11 cellular contexts compared by ENCODE assay signal in genomic region chr3:114144909-114145688, GRCh38. TPM values are rescaled to one million over a fixed set of nuclear protein-coding genes. Genes with fewer than 3 reads are reported as not detected.
DNase-seq lines count a peak whose midpoint lies in the region; ATAC-seq, FAIRE-seq and TF ChIP-seq lines count a peak whose summit lies in the region.
"Had no signal": no experiment of that assay in that cellular context is flagged by ENCODE, and none has a peak within 500 bp of the region (broad histone marks: within the 10 kb centered on the region; RNA-seq: fewer than 3 reads in every experiment).

No MANE protein-coding gene starts in this region.

- no peak overlapping the region for H2AFZ ChIP-seq in astrocyte (ENCODE audit: low read depth, low read length)

- no peak overlapping the region for H3K27ac Mint-ChIP-seq in astrocyte (ENCODE audit: unreplicated experiment)
- no peak overlapping the region for H3K27ac Mint-ChIP-seq in CD4-positive, alpha-beta memory T cell
- no peak overlapping the region for H3K27ac Mint-ChIP-seq in effector memory CD8-positive, alpha-beta T cell

- FAIRE-seq in astrocyte (lab: Jason Lieb, UNC) = peak; percentile 93

- peak overlapping the region; percentile 53 for H3K9ac ChIP-seq in astrocyte (ENCODE audit: low read length)

- CTCF ChIA-PET in CD4-positive, alpha-beta memory T cell (lab: Charles Lee; ENCODE audit: partially characterized antibody) = interaction anchor here (1.6 kb wide), 1 partner anchor 146 kb away, joined by 7 read pairs; no protein-coding TSS in a partner anchor

- H3K4me2 ChIP-seq in astrocyte (ENCODE audit: low read length) = peak overlapping the region; percentile 63

- ATAC-seq in HG02885 (IDR thresholded peaks at IDR 0.05; ENCODE audit: poor library complexity, unreplicated experiment) (peak; percentile 93), HG03175 (IDR thresholded peaks at IDR 0.05; ENCODE audit: unreplicated experiment) (no peak)
- no peak for ATAC-seq in effector memory CD8-positive, alpha-beta T cell (replicated peaks)

- peaks cover 23% of the 10 kb centered on the region for H3K4me1 ChIP-seq in astrocyte (ENCODE audit: insufficient read depth, low read length)
- no peaks in the 10 kb centered on the region for H3K4me1 ChIP-seq in CD4-positive, alpha-beta memory T cell (ENCODE audit: insufficient read depth, low read length)

- no peak overlapping the region for H3K4me3 ChIP-seq in astrocyte (ENCODE audit: insufficient read depth, low read depth, low read length)
- no peak overlapping the region for H3K4me3 ChIP-seq in CD4-positive, alpha-beta memory T cell (ENCODE audit: low read length in 2 of 2)

- H3K27ac ChIP-seq in astrocyte (ENCODE audit: low read depth, low read length) = peak overlapping the region; percentile 71
- H3K27ac ChIP-seq in CD4-positive, alpha-beta memory T cell (ENCODE audit: low read depth, low read length) = no peak overlapping the region
- H3K27ac ChIP-seq: neutrophil had no signal

- peaks cover 3% of the 10 kb centered on the region for H3K27me3 Mint-ChIP-seq in astrocyte (ENCODE audit: low read depth, unreplicated experiment)
- H3K27me3 Mint-ChIP-seq in CD4-positive, alpha-beta memory T cell = no peaks in the 10 kb centered on the region
- peaks cover 0 to 2% of the 10 kb centered on the region in 2 donors for H3K27me3 Mint-ChIP-seq in effector memory CD8-positive, alpha-beta T cell

- H3K9me3 Mint-ChIP-seq in astrocyte (ENCODE audit: unreplicated experiment) = no peaks in the 10 kb centered on the region
- H3K9me3 Mint-ChIP-seq in CD4-positive, alpha-beta memory T cell = no peaks in the 10 kb centered on the region
- H3K9me3 Mint-ChIP-seq in effector memory CD8-positive, alpha-beta T cell = no peaks in the 10 kb centered on the region

- H3K9me3 ChIP-seq in astrocyte (ENCODE audit: insufficient read depth, low read depth, low read length) = no peaks in the 10 kb centered on the region
- H3K9me3 ChIP-seq in CD4-positive, alpha-beta memory T cell (ENCODE audit: control insufficient read depth in 1 of 2, low read length in 2 of 2) = no peaks in the 10 kb centered on the region
- H3K9me3 ChIP-seq: neutrophil had no signal

- peak; percentile 91 for DNase-seq in EH (ENCODE audit: low read depth)
- peak; percentile 98 for DNase-seq in astrocyte (ENCODE audit: low read depth)
- DNase-seq in non-pigmented ciliary epithelial cell (ENCODE audit: low read depth) = peak; percentile 85
- DNase-seq in CD4-positive, alpha-beta memory T cell = no peak
- DNase-seq in effector memory CD8-positive, alpha-beta T cell = no peak
- DNase-seq in UCSD-AML1 (lab: John Stamatoyannopoulos, UW; ENCODE audit: unreplicated experiment) = no peak
- DNase-seq: NCI-H2081 treated with DMSO at 0.1 percent for 48 hours had no signal

- no peaks in the 10 kb centered on the region for H3K27me3 ChIP-seq in astrocyte (ENCODE audit: insufficient read depth, low read length)
- H3K27me3 ChIP-seq in CD4-positive, alpha-beta memory T cell (ENCODE audit: insufficient read depth, low read length) = no peaks in the 10 kb centered on the region
- H3K27me3 ChIP-seq: neutrophil had no signal

- no peaks in the 10 kb centered on the region for H4K20me1 ChIP-seq in astrocyte (ENCODE audit: insufficient read depth, low read length)

- no peaks in the 10 kb centered on the region for H3K36me3 Mint-ChIP-seq in astrocyte (ENCODE audit: low read depth, unreplicated experiment)
- no peaks in the 10 kb centered on the region for H3K36me3 Mint-ChIP-seq in CD4-positive, alpha-beta memory T cell
- H3K36me3 Mint-ChIP-seq in effector memory CD8-positive, alpha-beta T cell (ENCODE audit: insufficient read depth) = peaks cover 3% of the 10 kb centered on the region

- TF ChIP-seq CTCF in astrocyte (IDR thresholded peaks at IDR 0.05; ENCODE audit: insufficient read depth, low read depth, low read length) = no peak

- intact Hi-C loops in CD4-positive, alpha-beta memory T cell (cut with micrococcal nuclease) = no loop called here

- no peaks in the 10 kb centered on the region for H3K79me2 ChIP-seq in astrocyte (ENCODE audit: insufficient read depth, low read length)

- peaks cover 10% of the 10 kb centered on the region for H3K4me1 Mint-ChIP-seq in astrocyte (ENCODE audit: low read depth, unreplicated experiment)
- no peaks in the 10 kb centered on the region for H3K4me1 Mint-ChIP-seq in CD4-positive, alpha-beta memory T cell
- H3K4me1 Mint-ChIP-seq in effector memory CD8-positive, alpha-beta T cell (ENCODE audit: low read depth in 2 of 2) = no peaks in the 10 kb centered on the region

- POLR2A ChIA-PET in CD4-positive, alpha-beta memory T cell (lab: Charles Lee; ENCODE audit: partially characterized antibody) = no interaction called here

- H3K4me3 Mint-ChIP-seq in astrocyte (ENCODE audit: unreplicated experiment) = no peak overlapping the region
- H3K4me3 Mint-ChIP-seq in CD4-positive, alpha-beta memory T cell = no peak overlapping the region
- H3K4me3 Mint-ChIP-seq in effector memory CD8-positive, alpha-beta T cell = no peak overlapping the region

- H3K36me3 ChIP-seq in astrocyte (ENCODE audit: insufficient read depth, low read length) = no peaks in the 10 kb centered on the region
- no peaks in the 10 kb centered on the region for H3K36me3 ChIP-seq in CD4-positive, alpha-beta memory T cell (ENCODE audit: insufficient read depth, low read length)
- H3K36me3 ChIP-seq: neutrophil had no signal

RNA-seq across cellular contexts. Expression of gene DRD3, which starts 33.8 kb away (rescaled TPM):
- total RNA-seq in astrocyte = not detected in 2 replicates
- under 1 TPM; 0.28 to 0.35 TPM for total RNA-seq in CD4-positive, alpha-beta memory T cell
- not detected for polyA plus RNA-seq in CD4-positive, alpha-beta memory T cell
- total RNA-seq: dermis microvascular lymphatic vessel endothelial cell had no signal

Comparison
In these comparisons a context has a peak if more than half of its experiments do, and no peak if none do; other contexts are left out.
1. DNase-seq: peak in EH (single experiment), astrocyte (single experiment) and non-pigmented ciliary epithelial cell (single experiment); none in CD4-positive, alpha-beta memory T cell (0 of 5), effector memory CD8-positive, alpha-beta T cell (0 of 3) and UCSD-AML1 (single experiment).